Comparison of ENCODE assay signal across 24 cellular contexts in genomic region chr15:63735449-63735848, GRCh38.
"Had no signal": no experiment of that assay in that cellular context is flagged by ENCODE, and none has a peak within 500 bp of the region (broad histone marks: within the 10 kb centered on the region; RNA-seq: fewer than 3 reads in every experiment).

No MANE protein-coding gene starts in this region.

- ATAC-seq: natural killer cell; psoas muscle; right cardiac atrium; right lobe of liver; stimulated activated effector memory CD8-positive, alpha-beta T cell treated with anti-CD3 and anti-CD28 coated beads, Interleukin-12 subunit alpha, Interleukin-12 subunit beta, amount 100 ng/mL, for 72 hours; stimulated activated naive B cell treated with anti-CD40 and anti-IgM and Interleukin-4, amounts not matched to agents 10 μg/mL and 1 μg/mL and 100 μg/mL, for 72 hours had no signal

- H3K9me3 Mint-ChIP-seq: natural killer cell; nephron; neural progenitor cell; stimulated activated effector memory CD8-positive, alpha-beta T cell treated with anti-CD3 and anti-CD28 coated beads, Interleukin-12 subunit alpha, Interleukin-12 subunit beta, amount 100 ng/mL, for 72 hours; stimulated activated naive B cell treated with anti-CD40 and anti-IgM and Interleukin-4, amounts not matched to agents 10 μg/mL and 1 μg/mL and 100 μg/mL, for 72 hours; stimulated activated naive CD8-positive, alpha-beta T cell treated with anti-CD3 and anti-CD28 coated beads, Interleukin-15, Interleukin-2, amounts not matched to agents 100 ng/mL and 50 ng/mL, for 24 hours had no signal

- H3K27me3 Mint-ChIP-seq: progenitor cell of endocrine pancreas; stimulated activated naive B cell treated with anti-CD40 and anti-IgM and Interleukin-4, amounts not matched to agents 10 μg/mL and 1 μg/mL and 100 μg/mL, for 72 hours; stimulated activated naive CD8-positive, alpha-beta T cell treated with anti-CD3 and anti-CD28 coated beads, Interleukin-15, Interleukin-2, amounts not matched to agents 100 ng/mL and 50 ng/mL, for 24 hours had no signal

- H3K4me1 Mint-ChIP-seq: nephron; neural progenitor cell; stimulated activated effector memory CD8-positive, alpha-beta T cell treated with anti-CD3 and anti-CD28 coated beads, Interleukin-12 subunit alpha, Interleukin-12 subunit beta, amount 100 ng/mL, for 72 hours had no signal

- DNase-seq: natural killer cell; occipital lobe; ovary; posterior cingulate gyrus; psoas muscle; right cardiac atrium; right lobe of liver; sigmoid colon; small intestine; stimulated activated CD4-positive, alpha-beta T cell treated with anti-CD3 and anti-CD28 coated beads, Interleukin-15, amount 100 ng/mL, for 24 hours; stimulated activated CD4-positive, alpha-beta T cell treated with anti-CD3 and anti-CD28 coated beads, Interleukin-2, amount 100 ng/mL, for 24 hours; stimulated activated CD4-positive, alpha-beta T cell treated with anti-CD3 and anti-CD28 coated beads, Interleukin-2, amount 100 ng/mL, for 48 hours; stimulated activated CD4-positive, alpha-beta T cell treated with anti-CD3 and anti-CD28 coated beads, Interleukin-4, amount 100 ng/mL, for 24 hours; stimulated activated naive B cell treated with anti-CD40 and anti-IgM and Interleukin-4, amounts not matched to agents 10 μg/mL and 1 μg/mL and 100 μg/mL, for 72 hours; stimulated activated naive CD4-positive, alpha-beta T cell treated with Interleukin-2 at 50 U/mL for 16 hours; stomach; thyroid gland; trophoblast cell; upper lobe of left lung had no signal

- H3K4me3 Mint-ChIP-seq: natural killer cell; nephron; neural progenitor cell; stimulated activated effector memory CD8-positive, alpha-beta T cell treated with anti-CD3 and anti-CD28 coated beads, Interleukin-12 subunit alpha, Interleukin-12 subunit beta, amount 100 ng/mL, for 72 hours; stimulated activated naive B cell treated with anti-CD40 and anti-IgM and Interleukin-4, amounts not matched to agents 10 μg/mL and 1 μg/mL and 100 μg/mL, for 72 hours; stimulated activated naive CD8-positive, alpha-beta T cell treated with anti-CD3 and anti-CD28 coated beads, Interleukin-15, Interleukin-2, amounts not matched to agents 100 ng/mL and 50 ng/mL, for 24 hours had no signal

- H3K27ac Mint-ChIP-seq: nephron; neural progenitor cell; progenitor cell of endocrine pancreas; stimulated activated naive CD8-positive, alpha-beta T cell treated with anti-CD3 and anti-CD28 coated beads, Interleukin-15, Interleukin-2, amounts not matched to agents 100 ng/mL and 50 ng/mL, for 24 hours had no signal
